In the genomic region with DNA sequence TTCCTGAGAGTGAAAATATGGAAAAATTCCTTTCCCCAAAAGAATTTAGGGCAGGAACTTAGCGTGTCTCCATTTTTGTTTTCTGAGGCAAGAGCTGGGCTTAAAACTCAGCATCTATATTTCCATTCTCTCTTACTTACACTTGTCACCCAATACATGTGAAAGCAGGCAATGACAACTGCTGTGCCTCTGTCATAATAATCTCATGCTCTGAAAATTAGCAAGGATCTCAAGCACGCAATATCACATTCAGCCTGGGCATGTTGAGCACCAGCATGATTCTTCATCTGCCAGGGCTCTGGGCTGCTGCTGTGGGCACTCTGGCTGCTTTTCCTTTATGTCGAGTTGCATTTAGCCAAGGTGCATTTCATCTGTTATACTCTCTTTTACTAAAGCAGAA, we compare ENCODE assay signal across 25 cellular contexts.
"Had no signal": no experiment of that assay in that cellular context is flagged by ENCODE, and none has a peak within 500 bp of the region (broad histone marks: within the 10 kb centered on the region; RNA-seq: fewer than 3 reads in every experiment).

No MANE protein-coding gene starts in this region.

- H3K27ac ChIP-seq: colonic mucosa, coronary artery, dorsolateral prefrontal cortex, epithelial cell of prostate, esophagus muscularis mucosa, esophagus squamous epithelium, foreskin keratinocyte, gastrocnemius medialis, gastroesophageal sphincter, heart left ventricle, heart right ventricle had no signal

- H3K27ac Mint-ChIP-seq: dendritic cell treated with granulocyte-macrophage colony-stimulating factor and Interleukin-4, amounts not matched to agents 40 ng/mL and 50 ng/mL, for 4 days; effector memory CD8-positive, alpha-beta T cell; endodermal cell had no signal

- H3K36me3 ChIP-seq: colonic mucosa, esophagus muscularis mucosa, esophagus squamous epithelium, gastrocnemius medialis, gastroesophageal sphincter, heart left ventricle, heart right ventricle had no signal

- ATAC-seq: effector memory CD8-positive, alpha-beta T cell; esophagus mucosa; foreskin keratinocyte; gastrocnemius medialis; gastroesophageal sphincter; heart left ventricle; heart right ventricle had no signal

- H3K27me3 ChIP-seq: colonic mucosa had no signal

- H3K4me3 Mint-ChIP-seq: dendritic cell treated with granulocyte-macrophage colony-stimulating factor and Interleukin-4, amounts not matched to agents 40 ng/mL and 50 ng/mL, for 4 days; effector memory CD8-positive, alpha-beta T cell; endodermal cell had no signal

- H3K9me3 Mint-ChIP-seq: dendritic cell treated with granulocyte-macrophage colony-stimulating factor and Interleukin-4, amounts not matched to agents 40 ng/mL and 50 ng/mL, for 4 days; effector memory CD8-positive, alpha-beta T cell; endodermal cell had no signal

- H3K4me3 ChIP-seq: colonic mucosa, coronary artery, dorsolateral prefrontal cortex, esophagus muscularis mucosa, esophagus squamous epithelium, gastrocnemius medialis, gastroesophageal sphincter, heart left ventricle, heart right ventricle had no signal

- DNase-seq: colonic mucosa; cortex of kidney; dermis blood vessel endothelial cell; dorsolateral prefrontal cortex; effector CD4-positive, alpha-beta T cell; effector CD8-positive, alpha-beta T cell; effector memory CD4-positive, alpha-beta T cell; effector memory CD8-positive, alpha-beta T cell; endodermal cell; erythroblast; esophagus squamous epithelium; foreskin fibroblast; foreskin keratinocyte; foreskin melanocyte; gastrocnemius medialis; glutamatergic neuron; head of caudate nucleus; heart left ventricle; heart right ventricle had no signal

- H3K9me3 ChIP-seq: colonic mucosa, esophagus squamous epithelium, gastrocnemius medialis had no signal
